8 cellular contexts compared by ENCODE assay signal in genomic region chr12:109994262-109995175, GRCh38. TPM values are rescaled to one million over a fixed set of nuclear protein-coding genes. Genes with fewer than 3 reads are reported as not detected.
DNase-seq lines count a peak whose midpoint lies in the region; ATAC-seq, FAIRE-seq and TF ChIP-seq lines count a peak whose summit lies in the region.

No MANE protein-coding gene starts in this region.

- BruUV-seq in Panc1 (replicated peaks; lab: Mats Ljungman, UMichigan): TSS peak; percentile 71

- H2BK5ac ChIP-seq in H1 (ENCODE audit: low read depth, low read length): no peak overlapping the region

- CTCF ChIA-PET in Panc1 (lab: Charles Lee): no interaction called here
- CTCF ChIA-PET in H1 (lab: Charles Lee; ENCODE audit: partially characterized antibody): interaction anchor here (0.6 to 1.0 kb wide), 4 partner anchors 13 to 1938 kb away, joined by 3 to 4 read pairs (median 3); no protein-coding TSS in a partner anchor

- no peak overlapping the region for H4K8ac ChIP-seq in H1 (ENCODE audit: extremely low read depth, insufficient read depth, low read length)

- H3K4me1 ChIP-seq in Panc1 (ENCODE audit: control insufficient read depth, insufficient read depth, low read length) (peaks cover 24% of the 10 kb centered on the region), H1 (replicated peaks in 1 of 4; ENCODE audit: control insufficient read depth in 3 of 4, insufficient read depth in 4 of 4, low read length in 3 of 4) (peaks cover 0 to 2% (median under 1%) of the 10 kb centered on the region in 4 experiments; a peak in 1 of 7 replicates), psoas muscle (peaks cover 34% of the 10 kb centered on the region)

- H3K79me1 ChIP-seq in H1 (ENCODE audit: low read depth, low read length): no peaks in the 10 kb centered on the region; the same call in 1 of the 2 replicates

- H3K27me3 ChIP-seq in Panc1 (ENCODE audit: control insufficient read depth, insufficient read depth, low read length) (no peaks in the 10 kb centered on the region), H1 (replicated peaks in 1 of 4; ENCODE audit: control insufficient read depth in 3 of 4, extremely low read depth in 1 of 4, insufficient read depth in 3 of 4, low read length in 3 of 4) (no peaks in the 10 kb centered on the region), psoas muscle (ENCODE audit: insufficient read depth in 3 of 3, low read length in 2 of 3) (no peaks in the 10 kb centered on the region)

- H3K79me2 ChIP-seq in H1 (ENCODE audit: control insufficient read depth in 1 of 2, insufficient read depth in 2 of 2, low read length in 2 of 2): peaks cover 0 to 16% of the 10 kb centered on the region in 2 experiments; a peak in 2 of 4 replicates

- no peak overlapping the region for H2BK12ac ChIP-seq in H1 (ENCODE audit: low read depth, low read length)

- no peak overlapping the region for H3K18ac ChIP-seq in H1 (ENCODE audit: extremely low read depth, low read length)

- H3K27ac ChIP-seq in Panc1 (ENCODE audit: low read length) (peak overlapping the region; percentile 91), H1 (ENCODE audit: low read depth, low read length) (no peak overlapping the region), psoas muscle (peak overlapping the region; percentile 87)

- POLR2A ChIA-PET in Panc1 (lab: Charles Lee) (no interaction called here), H1 (lab: Charles Lee; ENCODE audit: partially characterized antibody) (no interaction called here)

- H3K4me2 ChIP-seq in H1 (ENCODE audit: insufficient read depth in 1 of 2, low read depth in 2 of 2, low read length in 2 of 2): peak overlapping the region; percentile 77 to 79; a peak in 3 of 4 replicates

- no peak overlapping the region for H2AFZ ChIP-seq in H1 (ENCODE audit: low read length)

- H3K36me3 ChIP-seq in Panc1 (ENCODE audit: control insufficient read depth, insufficient read depth, low read length) (peaks cover 7% of the 10 kb centered on the region), H1 (ENCODE audit: control insufficient read depth in 2 of 4, insufficient read depth in 4 of 4, low read length in 3 of 4) (peaks cover 0 to 2% (median 1%) of the 10 kb centered on the region in 4 experiments; a peak in 1 of 8 replicates), psoas muscle (ENCODE audit: insufficient read depth in 1 of 2, low read depth in 1 of 2) (peaks cover 0 to 25% of the 10 kb centered on the region in 2 donors)

- TF ChIP-seq CTCF in Panc1 (IDR thresholded peaks at IDR 0.05): no peak
- no peak for TF ChIP-seq CTCF in H1 (IDR thresholded peaks at IDR 0.05; ENCODE audit: control extremely low read depth in 1 of 3, insufficient read depth in 1 of 3, low read depth in 1 of 3, low read length in 3 of 3)
- TF ChIP-seq CTCF in psoas muscle (IDR thresholded peaks at IDR 0.05): no peak

- FAIRE-seq in GM18507 (lab: Jason Lieb, UNC) (peak; percentile 35), H1 (lab: Jason Lieb, UNC) (no peak)

- DNase-seq in GM18507 (ENCODE audit: extremely low spot score, insufficient read length, low read depth) (no peak), Panc1 (ENCODE audit: low read depth, low spot score) (no peak), H1 (ENCODE audit: low read depth in 1 of 2, low spot score in 2 of 2) (no peak), psoas muscle (no peak), SK-N-DZ (ENCODE audit: low spot score) (no peak), iPS-NIHi11 (ENCODE audit: low spot score) (no peak), HPDE6-E6E7 (ENCODE audit: extremely low spot score) (no peak)

- H3K23ac ChIP-seq in H1 (ENCODE audit: insufficient read length): no peak overlapping the region

- no peak overlapping the region for H2BK20ac ChIP-seq in H1 (ENCODE audit: low read length)

- no peak for ATAC-seq in Panc1
- no peak for ATAC-seq in psoas muscle
- no peak for ATAC-seq in HG02884 (IDR thresholded peaks at IDR 0.05; ENCODE audit: unreplicated experiment)

- no peak overlapping the region for H4K91ac ChIP-seq in H1 (replicated peaks; ENCODE audit: insufficient read length, low read length)

- in situ Hi-C loops in Panc1 (cut with HindIII; ENCODE audit: low pct_unique_long_range_greater_than_20kb, low sequenced_read_pairs): no loop called here

- H3K9me3 ChIP-seq in Panc1 (ENCODE audit: control insufficient read depth, insufficient read depth, low read depth, low read length) (no peaks in the 10 kb centered on the region), H1 (ENCODE audit: insufficient read depth in 2 of 2, low read depth in 1 of 2, low read length in 1 of 2) (no peaks in the 10 kb centered on the region), psoas muscle (no peaks in the 10 kb centered on the region)

- TF ChIP-seq RAD21 in H1 (IDR thresholded peaks at IDR 0.05 in 1 of 2, conservative IDR thresholded peaks at IDR 0.05 in 1 of 2; ENCODE audit: low read depth in 2 of 2, low read length in 2 of 2): no peak

- no peak for TF ChIP-seq POLR2A in H1 (IDR thresholded peaks at IDR 0.05; ENCODE audit: control extremely low read depth in 1 of 2, low read depth in 2 of 2, low read length in 2 of 2)

- peaks cover 10% of the 10 kb centered on the region for H3K23me2 ChIP-seq in H1 (ENCODE audit: low read depth, low read length)

- H4K5ac ChIP-seq in H1 (ENCODE audit: insufficient read length, low read depth, low read length): no peak overlapping the region

- no peak overlapping the region for H3K56ac ChIP-seq in H1 (replicated peaks; ENCODE audit: insufficient read length, low read depth, low read length)

- no peak for TF ChIP-seq EP300 in H1 (IDR thresholded peaks at IDR 0.05; ENCODE audit: borderline replicate concordance in 1 of 2, low read depth in 2 of 2, low read length in 2 of 2)

- H2AK5ac ChIP-seq in H1 (ENCODE audit: low read depth, low read length): no peak overlapping the region

- peak overlapping the region; percentile 87 to 89 for H3K4me3 ChIP-seq in Panc1 (ENCODE audit: low read depth in 2 of 2, low read length in 2 of 2)
- H3K4me3 ChIP-seq in H1 (ENCODE audit: extremely low read depth in 1 of 4, insufficient read depth in 2 of 4, low read depth in 3 of 4, low read length in 4 of 4): peak overlapping the region in 2 of 4 experiments; percentile 81 to 83; a peak in 3 of 8 replicates
- peak overlapping the region; percentile 95 for H3K4me3 ChIP-seq in psoas muscle

- intact Hi-C loops in Panc1 (cut with micrococcal nuclease; ENCODE audit: unreplicated experiment): no loop called here
- intact Hi-C loops in psoas muscle (cut with DNase I): loop anchor here in 1 of 2 donors (5.0 kb wide), 1 partner anchor 42 kb away; no protein-coding TSS in a partner anchor

- H2BK120ac ChIP-seq in H1 (replicated peaks; ENCODE audit: low read depth, low read length): no peak overlapping the region

- peaks cover 0 to 1% of the 10 kb centered on the region in 2 experiments for H4K20me1 ChIP-seq in H1 (replicated peaks in 1 of 2; ENCODE audit: control insufficient read depth in 1 of 2, insufficient read depth in 2 of 2, low read length in 2 of 2)

- 87% methylated on average over 8 of the region's 8 CpGs; no CpG with 5 or more reads in 1 of the 2 experiments for WGBS in H1 (ENCODE audit: extremely low coverage in 1 of 2, insufficient coverage in 1 of 2, insufficient read length in 1 of 2, insufficient replicate concordance in 2 of 2, low coverage in 1 of 2, low lambda C conversion rate in 2 of 2, missing lambda C conversion rate in 1 of 2), 2 experiments
- WGBS in psoas muscle, 3 donors: 26 to 36% (median 35%) methylated on average over 8 of the region's 8 CpGs

- no peak overlapping the region for H3K9ac ChIP-seq in H1 (replicated peaks in 1 of 4; ENCODE audit: extremely low read depth in 1 of 4, low read depth in 3 of 4, low read length in 3 of 4)

- H2BK15ac ChIP-seq in H1 (ENCODE audit: low read length): no peak overlapping the region

- no peak overlapping the region for H3K4ac ChIP-seq in H1 (replicated peaks; ENCODE audit: insufficient read length, low read depth, low read length)

- no peak overlapping the region for H3K14ac ChIP-seq in H1 (ENCODE audit: insufficient read length)

RNA-seq across cellular contexts. Expression of gene GIT2, which starts 1.6 kb away (rescaled TPM):
- total RNA-seq in Panc1 (2021; ENCODE audit: unreplicated experiment) (40.0 TPM), psoas muscle (10 to 100 TPM; 17.5 to 29.7 (median 26.4) TPM)
- polyA plus RNA-seq in Panc1 (2012; ENCODE audit: insufficient read length): 22.9 TPM
- 18.5 and 20.7 TPM in 2 replicates for total RNA-seq in H1 (2021; fragmentation: NEBNext Ultra II Directional; extraction: Animal tissue kit (Norgen Biotek cat#: 25700))
- polyA plus RNA-seq in H1 (2011; rRNA removed) (7.8 and 9.6 TPM in 2 replicates), psoas muscle (10 to 100 TPM; 10.8 to 20.3 (median 13.3) TPM)
- polyA plus RNA-seq in H1 (2011; cell fraction: cytosol; rRNA removed): 10.9 TPM
- polyA plus RNA-seq in H1 (2011; cell fraction: nucleus; rRNA removed): 16.9 TPM
- polyA plus RNA-seq in H1 (2012, experiment 1 of 2): 11.6 to 13.2 TPM (median 12.7 TPM) in 4 replicates
- 1.3 TPM for polyA plus RNA-seq in H1 (2012, experiment 2 of 2)
- 11.7 TPM for polyA plus RNA-seq in H1 (2013, experiment 1 of 2)
- 9.3 TPM for polyA plus RNA-seq in H1 (2013, experiment 2 of 2)
- 30.4 and 31.5 TPM in 2 replicates for polyA minus RNA-seq in H1 (2011; rRNA and poly(A)+ RNA removed)
- 8.7 TPM for polyA minus RNA-seq in H1 (2011; cell fraction: cytosol; rRNA and poly(A)+ RNA removed)
- polyA minus RNA-seq in H1 (2011; cell fraction: nucleus; rRNA and poly(A)+ RNA removed): 28.1 TPM
- 11.4 and 14.0 TPM in 2 replicates for polyA plus RNA-seq in SK-N-DZ (2014; cell fraction: cytosol; rRNA removed)
- polyA plus RNA-seq in SK-N-DZ (2014; cell fraction: nucleus; rRNA removed): 19.4 and 29.2 TPM in 2 replicates

RNA-seq across cellular contexts. Expression of gene ANKRD13A, which starts 4.7 kb away (rescaled TPM):
- total RNA-seq in Panc1 (2021; ENCODE audit: unreplicated experiment): 34.4 TPM
- 15.7 TPM for polyA plus RNA-seq in Panc1 (2012; ENCODE audit: insufficient read length)
- 16.8 and 17.1 TPM in 2 replicates for total RNA-seq in H1 (2021; fragmentation: NEBNext Ultra II Directional; extraction: Animal tissue kit (Norgen Biotek cat#: 25700))
- polyA plus RNA-seq in H1 (2011; rRNA removed): 21.4 and 22.6 TPM in 2 replicates
- polyA plus RNA-seq in H1 (2011; cell fraction: cytosol; rRNA removed): 16.3 TPM
- polyA plus RNA-seq in H1 (2011; cell fraction: nucleus; rRNA removed): 33.4 TPM
- polyA plus RNA-seq in H1 (2012, experiment 1 of 2): 9.5 to 14.3 TPM (median 10.8 TPM) in 4 replicates
- polyA plus RNA-seq in H1 (2012, experiment 2 of 2): 5.0 TPM
- 10.4 TPM for polyA plus RNA-seq in H1 (2013, experiment 1 of 2)
- polyA plus RNA-seq in H1 (2013, experiment 2 of 2): 10.2 TPM
- 24.7 and 25.7 TPM in 2 replicates for polyA minus RNA-seq in H1 (2011; rRNA and poly(A)+ RNA removed)
- polyA minus RNA-seq in H1 (2011; cell fraction: cytosol; rRNA and poly(A)+ RNA removed): 9.5 TPM
- polyA minus RNA-seq in H1 (2011; cell fraction: nucleus; rRNA and poly(A)+ RNA removed): 10.8 TPM
- total RNA-seq in psoas muscle: 10 to 100 TPM in 2 of 4 donors, 1 to 10 TPM in 2; 8.7 to 16.3 (median 11.7) TPM
- polyA plus RNA-seq in psoas muscle: 1 to 10 TPM; 6.8 to 9.0 (median 7.4) TPM
- polyA plus RNA-seq in SK-N-DZ (2014; cell fraction: cytosol; rRNA removed): 40.7 and 64.8 TPM in 2 replicates
- 70.7 and 95.2 TPM in 2 replicates for polyA plus RNA-seq in SK-N-DZ (2014; cell fraction: nucleus; rRNA removed)

RNA-seq across cellular contexts. Expression of gene C12orf76, which starts 53.8 kb away (rescaled TPM):
- total RNA-seq in Panc1 (2021; ENCODE audit: unreplicated experiment) (13.6 TPM), psoas muscle (1 to 10 TPM; 3.1 to 9.8 (median 6.1) TPM)
- 9.2 TPM for polyA plus RNA-seq in Panc1 (2012; ENCODE audit: insufficient read length)
- 11.4 and 14.4 TPM in 2 replicates for total RNA-seq in H1 (2021; fragmentation: NEBNext Ultra II Directional; extraction: Animal tissue kit (Norgen Biotek cat#: 25700))
- polyA plus RNA-seq in H1 (2011; rRNA removed) (15.9 and 18.6 TPM in 2 replicates), psoas muscle (10 to 100 TPM in 1 of 3 donors, 1 to 10 TPM in 2; 6.9 to 19.1 (median 7.4) TPM)
- polyA plus RNA-seq in H1 (2011; cell fraction: cytosol; rRNA removed): 22.4 TPM
- 14.3 TPM for polyA plus RNA-seq in H1 (2011; cell fraction: nucleus; rRNA removed)
- polyA plus RNA-seq in H1 (2012, experiment 1 of 2): 14.4 to 17.1 TPM (median 15.2 TPM) in 4 replicates
- polyA plus RNA-seq in H1 (2012, experiment 2 of 2): 15.9 TPM
- polyA plus RNA-seq in H1 (2013, experiment 1 of 2): 11.8 TPM
- polyA plus RNA-seq in H1 (2013, experiment 2 of 2): 12.1 TPM
- polyA minus RNA-seq in H1 (2011; rRNA and poly(A)+ RNA removed): 9.8 and 15.4 TPM in 2 replicates
- 21.7 TPM for polyA minus RNA-seq in H1 (2011; cell fraction: cytosol; rRNA and poly(A)+ RNA removed)
- 8.8 TPM for polyA minus RNA-seq in H1 (2011; cell fraction: nucleus; rRNA and poly(A)+ RNA removed)
- polyA plus RNA-seq in SK-N-DZ (2014; cell fraction: cytosol; rRNA removed): 31.9 and 43.3 TPM in 2 replicates
- polyA plus RNA-seq in SK-N-DZ (2014; cell fraction: nucleus; rRNA removed): 16.3 and 20.0 TPM in 2 replicates
